1 cellular context compared by ENCODE assay signal in genomic region chr13:38686635-38687245, GRCh38.
A peak's percentile ranks its signal among the peaks of the same experiment; 100 is the strongest.
TF ChIP-seq lines count a peak whose summit lies in the region.

A gene with protein sequence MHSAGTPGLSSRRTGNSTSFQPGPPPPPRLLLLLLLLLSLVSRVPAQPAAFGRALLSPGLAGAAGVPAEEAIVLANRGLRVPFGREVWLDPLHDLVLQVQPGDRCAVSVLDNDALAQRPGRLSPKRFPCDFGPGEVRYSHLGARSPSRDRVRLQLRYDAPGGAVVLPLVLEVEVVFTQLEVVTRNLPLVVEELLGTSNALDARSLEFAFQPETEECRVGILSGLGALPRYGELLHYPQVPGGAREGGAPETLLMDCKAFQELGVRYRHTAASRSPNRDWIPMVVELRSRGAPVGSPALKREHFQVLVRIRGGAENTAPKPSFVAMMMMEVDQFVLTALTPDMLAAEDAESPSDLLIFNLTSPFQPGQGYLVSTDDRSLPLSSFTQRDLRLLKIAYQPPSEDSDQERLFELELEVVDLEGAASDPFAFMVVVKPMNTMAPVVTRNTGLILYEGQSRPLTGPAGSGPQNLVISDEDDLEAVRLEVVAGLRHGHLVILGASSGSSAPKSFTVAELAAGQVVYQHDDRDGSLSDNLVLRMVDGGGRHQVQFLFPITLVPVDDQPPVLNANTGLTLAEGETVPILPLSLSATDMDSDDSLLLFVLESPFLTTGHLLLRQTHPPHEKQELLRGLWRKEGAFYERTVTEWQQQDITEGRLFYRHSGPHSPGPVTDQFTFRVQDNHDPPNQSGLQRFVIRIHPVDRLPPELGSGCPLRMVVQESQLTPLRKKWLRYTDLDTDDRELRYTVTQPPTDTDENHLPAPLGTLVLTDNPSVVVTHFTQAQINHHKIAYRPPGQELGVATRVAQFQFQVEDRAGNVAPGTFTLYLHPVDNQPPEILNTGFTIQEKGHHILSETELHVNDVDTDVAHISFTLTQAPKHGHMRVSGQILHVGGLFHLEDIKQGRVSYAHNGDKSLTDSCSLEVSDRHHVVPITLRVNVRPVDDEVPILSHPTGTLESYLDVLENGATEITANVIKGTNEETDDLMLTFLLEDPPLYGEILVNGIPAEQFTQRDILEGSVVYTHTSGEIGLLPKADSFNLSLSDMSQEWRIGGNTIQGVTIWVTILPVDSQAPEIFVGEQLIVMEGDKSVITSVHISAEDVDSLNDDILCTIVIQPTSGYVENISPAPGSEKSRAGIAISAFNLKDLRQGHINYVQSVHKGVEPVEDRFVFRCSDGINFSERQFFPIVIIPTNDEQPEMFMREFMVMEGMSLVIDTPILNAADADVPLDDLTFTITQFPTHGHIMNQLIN (N-terminal part only) (plus strand): TSS chr13:38687077. CDS start chr13:38687345, 268 bp downstream.

TF ChIP-seq in GM12878, 131 proteins besides CTCF, POLR2A, EP300 and RAD21 (continued from another document):
- TF ChIP-seq ATF2 (IDR thresholded peaks at IDR 0.05; ENCODE audit: low read length) (no peak), IKZF1 (conservative IDR thresholded peaks at IDR 0.05) (no peak), SP1 (IDR thresholded peaks at IDR 0.05; ENCODE audit: low read depth, low read length) (peak; percentile 10), HDGF (IDR thresholded peaks at IDR 0.05) (no peak), TCF3 (IDR thresholded peaks at IDR 0.05; ENCODE audit: borderline replicate concordance, insufficient read depth, low read depth, low read length) (no peak), BHLHE40 (IDR thresholded peaks at IDR 0.05; ENCODE audit: borderline replicate concordance in 1 of 2, low read depth in 2 of 2, low read length in 1 of 2) (no peak), KAT2A (conservative IDR thresholded peaks at IDR 0.05; ENCODE audit: control insufficient read depth, low read depth, low read length) (no peak)
TF ChIP-seq in GM12878: peak in this region for 2.
